Comparison of ENCODE assay signal across 1 cellular context in the genomic region with DNA sequence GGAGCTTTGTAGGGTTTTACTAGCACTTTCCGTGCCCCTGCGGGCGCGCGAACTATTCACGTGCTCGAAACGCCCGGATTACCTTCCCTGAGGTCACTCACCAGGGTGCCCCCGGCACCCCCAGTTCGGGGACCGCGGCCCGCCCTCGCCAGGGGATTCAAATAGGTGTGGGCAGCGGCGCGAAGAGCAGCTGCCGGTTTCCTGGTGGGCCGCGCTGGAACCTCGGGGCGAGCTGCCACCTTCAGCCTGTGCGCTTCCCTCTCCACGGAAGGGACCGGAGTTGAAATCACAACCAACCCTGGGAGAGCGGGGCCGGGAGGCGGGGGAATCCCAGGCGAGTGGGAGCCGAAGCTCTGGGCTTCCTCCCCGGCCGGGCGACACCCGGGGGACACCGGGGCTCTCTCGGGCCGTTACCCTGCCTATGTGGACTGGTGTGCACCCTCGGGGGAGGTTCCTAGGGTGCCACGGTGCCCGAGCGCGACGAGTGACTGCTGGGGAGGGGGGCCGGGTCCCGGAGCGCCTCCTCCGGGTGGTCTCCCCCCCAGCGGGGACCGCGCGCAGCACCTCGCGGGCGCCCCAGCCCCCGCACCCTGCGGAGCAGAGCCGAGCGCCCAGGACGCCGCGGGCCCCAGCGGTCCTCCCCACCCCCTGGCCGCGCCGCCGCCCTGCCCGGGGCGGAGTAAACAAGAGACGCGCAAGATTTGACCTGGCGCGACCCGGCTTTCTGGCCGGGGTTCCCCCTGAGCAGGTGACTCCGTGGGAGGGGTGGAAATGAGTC.
TF ChIP-seq lines count a peak whose summit lies in the region.

No MANE protein-coding gene starts in this region.

TF ChIP-seq in HepG2, 621 proteins besides CTCF, POLR2A, EP300 and RAD21 (continued from another document and continues in another):
- TF ChIP-seq AFF4 (CRISPR knock-in tag; IDR thresholded peaks at IDR 0.05): no peak
- TF ChIP-seq ZNF713 (CRISPR knock-in tag; IDR thresholded peaks at IDR 0.05): peak; percentile 31; the same call in 1 of the 2 replicates
- peak; percentile 61; the same call in 1 of the 2 replicates for TF ChIP-seq ZNF775 (CRISPR knock-in tag; IDR thresholded peaks at IDR 0.05; ENCODE audit: borderline replicate concordance)
- no peak for TF ChIP-seq ZNF891 (CRISPR knock-in tag; IDR thresholded peaks at IDR 0.05)
- TF ChIP-seq ZNF17 (CRISPR knock-in tag; IDR thresholded peaks at IDR 0.05): no peak
- TF ChIP-seq GLI4 (CRISPR knock-in tag; IDR thresholded peaks at IDR 0.05; ENCODE audit: borderline replicate concordance): no peak; the same call in 1 of the 2 replicates
- TF ChIP-seq, protein P1, sequence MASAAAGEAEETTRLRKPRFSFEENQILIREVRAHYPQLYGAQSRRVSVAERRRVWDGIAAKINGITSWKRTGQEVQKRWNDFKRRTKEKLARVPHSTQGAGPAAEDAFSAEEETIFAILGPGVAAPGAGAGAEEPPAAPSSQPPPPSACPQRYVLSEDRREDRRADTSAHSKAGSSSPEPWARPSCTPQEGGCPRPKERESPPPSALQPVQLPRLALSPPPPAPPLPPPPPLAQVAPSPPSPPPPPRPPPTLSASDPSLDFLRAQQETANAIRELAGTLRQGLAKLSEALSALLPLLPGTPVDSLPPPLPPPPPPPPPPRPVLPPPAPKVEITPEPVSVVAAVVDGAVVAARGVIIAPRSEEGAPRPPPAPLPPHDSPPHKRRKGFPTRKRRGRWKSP (CRISPR knock-in tag; IDR thresholded peaks at IDR 0.05): 0 out of 2 replicates have a peak, but pooled peaks have one; percentile 72
- TF ChIP-seq CBX1 (IDR thresholded peaks at IDR 0.05; ENCODE audit: low read depth): no peak
- no peak for TF ChIP-seq PLRG1 (conservative IDR thresholded peaks at IDR 0.05)
- 0 out of 2 replicates have a peak, but pooled peaks have one; percentile 15 for TF ChIP-seq TMF1 (CRISPR knock-in tag; IDR thresholded peaks at IDR 0.05; ENCODE audit: low read depth)
- TF ChIP-seq ZFP62 (CRISPR knock-in tag; IDR thresholded peaks at IDR 0.05): no peak
- TF ChIP-seq ZNF224 (CRISPR knock-in tag; IDR thresholded peaks at IDR 0.05): 0 out of 2 replicates have a peak, but pooled peaks have one; percentile 8
- TF ChIP-seq MXI1 (IDR thresholded peaks at IDR 0.05; ENCODE audit: borderline replicate concordance, low read depth, low read length): peak; percentile 59; the same call in 1 of the 3 replicates
- no peak; the same call in 1 of the 2 replicates for TF ChIP-seq ZBTB43 (CRISPR knock-in tag; conservative IDR thresholded peaks at IDR 0.05)
- TF ChIP-seq ZNF589 (CRISPR knock-in tag; conservative IDR thresholded peaks at IDR 0.05): no peak
- TF ChIP-seq SMAD3 (CRISPR knock-in tag; IDR thresholded peaks at IDR 0.05): peak; percentile 62; the same call in 1 of the 2 replicates
- TF ChIP-seq CREM (IDR thresholded peaks at IDR 0.05): peak; percentile 50; the same call in 1 of the 2 replicates
- no peak for TF ChIP-seq CREM (CRISPR knock-in tag; IDR thresholded peaks at IDR 0.05)
- TF ChIP-seq CENPT (CRISPR knock-in tag; IDR thresholded peaks at IDR 0.05; ENCODE audit: low read depth): no peak; the same call in 1 of the 2 replicates
- TF ChIP-seq SRY (CRISPR knock-in tag; IDR thresholded peaks at IDR 0.05): no peak; the same call in 1 of the 2 replicates
- peak; percentile 77; the same call in 1 of the 2 replicates for TF ChIP-seq ZBTB8A (CRISPR knock-in tag; IDR thresholded peaks at IDR 0.05; ENCODE audit: borderline replicate concordance, low read depth)
- TF ChIP-seq CHCHD3 (CRISPR knock-in tag; IDR thresholded peaks at IDR 0.05): no peak
- TF ChIP-seq SRF (IDR thresholded peaks at IDR 0.05; ENCODE audit: low read depth, low read length): no peak
- peak; percentile 72; the same call in 1 of the 2 replicates for TF ChIP-seq ZNF564 (CRISPR knock-in tag; IDR thresholded peaks at IDR 0.05)
- TF ChIP-seq, protein P2, sequence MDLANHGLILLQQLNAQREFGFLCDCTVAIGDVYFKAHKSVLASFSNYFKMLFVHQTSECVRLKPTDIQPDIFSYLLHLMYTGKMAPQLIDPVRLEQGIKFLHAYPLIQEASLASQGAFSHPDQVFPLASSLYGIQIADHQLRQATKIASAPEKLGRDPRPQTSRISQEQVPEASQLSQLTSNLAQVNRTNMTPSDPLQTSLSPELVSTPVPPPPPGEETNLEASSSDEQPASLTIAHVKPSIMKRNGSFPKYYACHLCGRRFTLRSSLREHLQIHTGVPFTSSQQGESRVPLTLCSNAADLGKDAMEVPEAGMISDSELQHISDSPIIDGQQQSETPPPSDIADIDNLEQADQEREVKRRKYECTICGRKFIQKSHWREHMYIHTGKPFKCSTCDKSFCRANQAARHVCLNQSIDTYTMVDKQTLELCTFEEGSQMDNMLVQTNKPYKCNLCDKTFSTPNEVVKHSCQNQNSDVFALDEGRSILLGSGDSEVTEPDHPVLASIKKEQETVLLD (CRISPR knock-in tag; IDR thresholded peaks at IDR 0.05; ENCODE audit: low read depth): peak; percentile 79; the same call in 1 of the 2 replicates
- no peak for TF ChIP-seq PAF1 (CRISPR knock-in tag; IDR thresholded peaks at IDR 0.05)
- no peak for TF ChIP-seq ZNF639 (CRISPR knock-in tag; conservative IDR thresholded peaks at IDR 0.05)
- TF ChIP-seq FOXK2 (IDR thresholded peaks at IDR 0.05): peak; percentile 72; the same call in 1 of the 2 replicates
- TF ChIP-seq SP140L (CRISPR knock-in tag; IDR thresholded peaks at IDR 0.05; ENCODE audit: borderline replicate concordance): no peak
- TF ChIP-seq POLR2AphosphoS5 (IDR thresholded peaks at IDR 0.05; ENCODE audit: low read depth, low read length): no peak; the same call in 1 of the 2 replicates
- no peak for TF ChIP-seq KMT2A (CRISPR knock-in tag; IDR thresholded peaks at IDR 0.05)
- TF ChIP-seq, protein P3, sequence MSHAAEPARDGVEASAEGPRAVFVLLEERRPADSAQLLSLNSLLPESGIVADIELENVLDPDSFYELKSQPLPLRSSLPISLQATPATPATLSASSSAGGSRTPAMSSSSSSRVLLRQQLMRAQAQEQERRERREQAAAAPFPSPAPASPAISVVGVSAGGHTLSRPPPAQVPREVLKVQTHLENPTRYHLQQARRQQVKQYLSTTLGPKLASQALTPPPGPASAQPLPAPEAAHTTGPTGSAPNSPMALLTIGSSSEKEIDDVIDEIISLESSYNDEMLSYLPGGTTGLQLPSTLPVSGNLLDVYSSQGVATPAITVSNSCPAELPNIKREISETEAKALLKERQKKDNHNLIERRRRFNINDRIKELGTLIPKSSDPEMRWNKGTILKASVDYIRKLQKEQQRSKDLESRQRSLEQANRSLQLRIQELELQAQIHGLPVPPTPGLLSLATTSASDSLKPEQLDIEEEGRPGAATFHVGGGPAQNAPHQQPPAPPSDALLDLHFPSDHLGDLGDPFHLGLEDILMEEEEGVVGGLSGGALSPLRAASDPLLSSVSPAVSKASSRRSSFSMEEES (CRISPR knock-in tag; IDR thresholded peaks at IDR 0.05): peak; percentile 91; the same call in 1 of the 2 replicates
- TF ChIP-seq FOXK1 (CRISPR knock-in tag; IDR thresholded peaks at IDR 0.05; ENCODE audit: borderline replicate concordance, low read depth): peak; percentile 86
- TF ChIP-seq ZBTB42 (CRISPR knock-in tag; IDR thresholded peaks at IDR 0.05): no peak
- no peak; the same call in 1 of the 2 replicates for TF ChIP-seq ZNF205 (CRISPR knock-in tag; IDR thresholded peaks at IDR 0.05)
- TF ChIP-seq ZNF607 (CRISPR knock-in tag; IDR thresholded peaks at IDR 0.05; ENCODE audit: borderline replicate concordance): no peak
- TF ChIP-seq EHMT2 (IDR thresholded peaks at IDR 0.05; ENCODE audit: borderline replicate concordance, low read depth, low read length): no peak
- TF ChIP-seq ZSCAN29 (CRISPR knock-in tag; conservative IDR thresholded peaks at IDR 0.05): 0 out of 2 replicates have a peak, but pooled peaks have one; percentile 82
- peak; percentile 55; the same call in 1 of the 2 replicates for TF ChIP-seq ZNF501 (CRISPR knock-in tag; IDR thresholded peaks at IDR 0.05)
- no peak for TF ChIP-seq SP2 (CRISPR knock-in tag; IDR thresholded peaks at IDR 0.05)
- TF ChIP-seq, protein P4, sequence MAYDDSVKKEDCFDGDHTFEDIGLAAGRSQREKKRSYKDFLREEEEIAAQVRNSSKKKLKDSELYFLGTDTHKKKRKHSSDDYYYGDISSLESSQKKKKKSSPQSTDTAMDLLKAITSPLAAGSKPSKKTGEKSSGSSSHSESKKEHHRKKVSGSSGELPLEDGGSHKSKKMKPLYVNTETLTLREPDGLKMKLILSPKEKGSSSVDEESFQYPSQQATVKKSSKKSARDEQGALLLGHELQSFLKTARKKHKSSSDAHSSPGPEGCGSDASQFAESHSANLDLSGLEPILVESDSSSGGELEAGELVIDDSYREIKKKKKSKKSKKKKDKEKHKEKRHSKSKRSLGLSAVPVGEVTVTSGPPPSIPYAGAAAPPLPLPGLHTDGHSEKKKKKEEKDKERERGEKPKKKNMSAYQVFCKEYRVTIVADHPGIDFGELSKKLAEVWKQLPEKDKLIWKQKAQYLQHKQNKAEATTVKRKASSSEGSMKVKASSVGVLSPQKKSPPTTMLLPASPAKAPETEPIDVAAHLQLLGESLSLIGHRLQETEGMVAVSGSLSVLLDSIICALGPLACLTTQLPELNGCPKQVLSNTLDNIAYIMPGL (CRISPR knock-in tag; IDR thresholded peaks at IDR 0.05; ENCODE audit: borderline replicate concordance in 1 of 2, low read depth in 1 of 2): no peak; a peak in 1 of 4 replicates
- TF ChIP-seq ZNF709 (CRISPR knock-in tag; IDR thresholded peaks at IDR 0.05): no peak
- peak; percentile 50; the same call in 1 of the 2 replicates for TF ChIP-seq THAP11 (CRISPR knock-in tag; IDR thresholded peaks at IDR 0.05)
- TF ChIP-seq BRF2 (CRISPR knock-in tag; IDR thresholded peaks at IDR 0.05): no peak
- no peak; the same call in 1 of the 2 replicates for TF ChIP-seq ZNF33B (CRISPR knock-in tag; IDR thresholded peaks at IDR 0.05)
- TF ChIP-seq, protein P5, sequence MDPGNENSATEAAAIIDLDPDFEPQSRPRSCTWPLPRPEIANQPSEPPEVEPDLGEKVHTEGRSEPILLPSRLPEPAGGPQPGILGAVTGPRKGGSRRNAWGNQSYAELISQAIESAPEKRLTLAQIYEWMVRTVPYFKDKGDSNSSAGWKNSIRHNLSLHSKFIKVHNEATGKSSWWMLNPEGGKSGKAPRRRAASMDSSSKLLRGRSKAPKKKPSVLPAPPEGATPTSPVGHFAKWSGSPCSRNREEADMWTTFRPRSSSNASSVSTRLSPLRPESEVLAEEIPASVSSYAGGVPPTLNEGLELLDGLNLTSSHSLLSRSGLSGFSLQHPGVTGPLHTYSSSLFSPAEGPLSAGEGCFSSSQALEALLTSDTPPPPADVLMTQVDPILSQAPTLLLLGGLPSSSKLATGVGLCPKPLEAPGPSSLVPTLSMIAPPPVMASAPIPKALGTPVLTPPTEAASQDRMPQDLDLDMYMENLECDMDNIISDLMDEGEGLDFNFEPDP (CRISPR knock-in tag; conservative IDR thresholded peaks at IDR 0.05): no peak
- peak; percentile 4 for TF ChIP-seq HOXD1 (CRISPR knock-in tag; IDR thresholded peaks at IDR 0.05)
- TF ChIP-seq PCBP1 (IDR thresholded peaks at IDR 0.05; ENCODE audit: borderline replicate concordance, low read depth, low read length): no peak
- peak; percentile 57 for TF ChIP-seq ZFY (CRISPR knock-in tag; IDR thresholded peaks at IDR 0.05)
- peak; percentile 64; the same call in 1 of the 2 replicates for TF ChIP-seq BHLHE40 (IDR thresholded peaks at IDR 0.05; ENCODE audit: low read length)
